ENCODE assay signal across 18 cellular contexts in the genomic region with DNA sequence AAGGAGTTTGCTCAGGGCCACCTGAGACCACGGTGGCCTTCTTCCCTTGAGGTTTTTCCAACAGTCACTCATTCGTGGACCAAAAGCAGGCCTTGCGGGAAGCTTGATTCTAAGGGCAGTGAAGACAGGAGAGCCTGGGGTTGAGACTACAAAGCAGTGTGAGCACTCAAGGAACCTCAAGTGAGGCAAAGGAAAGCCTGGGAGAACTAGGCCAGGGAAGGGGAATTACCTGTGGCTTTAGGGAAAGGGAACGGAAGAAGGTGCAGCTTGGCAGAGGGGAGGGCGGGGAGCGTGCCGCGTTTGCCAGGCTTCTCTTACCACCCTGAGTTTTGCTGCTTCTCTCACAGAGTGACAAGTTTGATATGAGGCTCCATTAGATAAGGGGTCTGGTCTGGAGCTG.
DNase-seq lines count a peak whose midpoint lies in the region; ATAC-seq and TF ChIP-seq lines count a peak whose summit lies in the region.
"Had no signal": no experiment of that assay in that cellular context is flagged by ENCODE, and none has a peak within 500 bp of the region (broad histone marks: within the 10 kb centered on the region; RNA-seq: fewer than 3 reads in every experiment).

No MANE protein-coding gene starts in this region.

- H3K27ac ChIP-seq in lower lobe of right lung, result no peak overlapping the region
- H3K27ac ChIP-seq: BLaER1 had no signal

- H3K4me3 Mint-ChIP-seq in activated CD4-positive, alpha-beta memory T cell treated with anti-CD3 and anti-CD28 coated beads for 36 hours, result no peak overlapping the region
- H3K4me3 Mint-ChIP-seq in activated CD4-positive, alpha-beta memory T cell treated with anti-CD3 and anti-CD28 coated beads, Interleukin-2, amount 10 ng/mL, durations not matched to agents 7 days and 5 days, result no peak overlapping the region
- no peak overlapping the region for H3K4me3 Mint-ChIP-seq in T-helper 17 cell
- H3K4me3 Mint-ChIP-seq in stimulated activated effector memory CD8-positive, alpha-beta T cell treated with anti-CD3 and anti-CD28 coated beads, Interleukin-12 subunit alpha, Interleukin-12 subunit beta, amount 100 ng/mL, for 72 hours, result no peak overlapping the region

- TF ChIP-seq CTCF in lower lobe of right lung (IDR thresholded peaks at IDR 0.05), result no peak

- H3K4me1 Mint-ChIP-seq in activated CD4-positive, alpha-beta memory T cell treated with anti-CD3 and anti-CD28 coated beads for 36 hours (ENCODE audit: low read depth), result peaks cover 36% of the 10 kb centered on the region
- peaks cover 20% of the 10 kb centered on the region for H3K4me1 Mint-ChIP-seq in activated CD4-positive, alpha-beta memory T cell treated with anti-CD3 and anti-CD28 coated beads, Interleukin-2, amount 10 ng/mL, durations not matched to agents 7 days and 5 days
- H3K4me1 Mint-ChIP-seq in T-helper 17 cell, result peaks cover 16% of the 10 kb centered on the region
- peaks cover 24% of the 10 kb centered on the region for H3K4me1 Mint-ChIP-seq in stimulated activated effector memory CD8-positive, alpha-beta T cell treated with anti-CD3 and anti-CD28 coated beads, Interleukin-12 subunit alpha, Interleukin-12 subunit beta, amount 100 ng/mL, for 72 hours

- no peaks in the 10 kb centered on the region for H3K27me3 Mint-ChIP-seq in activated CD4-positive, alpha-beta memory T cell treated with anti-CD3 and anti-CD28 coated beads for 36 hours
- H3K27me3 Mint-ChIP-seq in activated CD4-positive, alpha-beta memory T cell treated with anti-CD3 and anti-CD28 coated beads, Interleukin-2, amount 10 ng/mL, durations not matched to agents 7 days and 5 days, result no peaks in the 10 kb centered on the region
- H3K27me3 Mint-ChIP-seq in T-helper 17 cell, result no peaks in the 10 kb centered on the region

- H3K9me3 Mint-ChIP-seq in activated CD4-positive, alpha-beta memory T cell treated with anti-CD3 and anti-CD28 coated beads for 36 hours, result no peaks in the 10 kb centered on the region
- no peaks in the 10 kb centered on the region for H3K9me3 Mint-ChIP-seq in activated CD4-positive, alpha-beta memory T cell treated with anti-CD3 and anti-CD28 coated beads, Interleukin-2, amount 10 ng/mL, durations not matched to agents 7 days and 5 days
- no peaks in the 10 kb centered on the region for H3K9me3 Mint-ChIP-seq in stimulated activated effector memory CD8-positive, alpha-beta T cell treated with anti-CD3 and anti-CD28 coated beads, Interleukin-12 subunit alpha, Interleukin-12 subunit beta, amount 100 ng/mL, for 72 hours

- CTCF ChIA-PET in activated CD4-positive, alpha-beta memory T cell treated with anti-CD3 and anti-CD28 coated beads for 36 hours (lab: Charles Lee), result no interaction called here
- CTCF ChIA-PET in activated CD4-positive, alpha-beta memory T cell treated with anti-CD3 and anti-CD28 coated beads, Interleukin-2, amount 10 ng/mL, durations not matched to agents 7 days and 5 days (lab: Charles Lee), result no interaction called here

- intact Hi-C loops in activated CD4-positive, alpha-beta memory T cell treated with anti-CD3 and anti-CD28 coated beads for 36 hours (cut with micrococcal nuclease), result loop anchor here (2.0 kb wide), 1 partner anchor 31 kb away; no protein-coding TSS in a partner anchor
- intact Hi-C loops in lower lobe of right lung (cut with DNase I), result no loop called here

- H3K36me3 Mint-ChIP-seq in activated CD4-positive, alpha-beta memory T cell treated with anti-CD3 and anti-CD28 coated beads for 36 hours, result peaks cover 11% of the 10 kb centered on the region
- H3K36me3 Mint-ChIP-seq in activated CD4-positive, alpha-beta memory T cell treated with anti-CD3 and anti-CD28 coated beads, Interleukin-2, amount 10 ng/mL, durations not matched to agents 7 days and 5 days (ENCODE audit: low read depth), result peaks cover 16% of the 10 kb centered on the region
- H3K36me3 Mint-ChIP-seq in T-helper 17 cell (ENCODE audit: low read depth), result peaks cover 8% of the 10 kb centered on the region
- H3K36me3 Mint-ChIP-seq in stimulated activated effector memory CD8-positive, alpha-beta T cell treated with anti-CD3 and anti-CD28 coated beads, Interleukin-12 subunit alpha, Interleukin-12 subunit beta, amount 100 ng/mL, for 72 hours, result peaks cover 19% of the 10 kb centered on the region

- DNase-seq in activated CD4-positive, alpha-beta memory T cell treated with anti-CD3 and anti-CD28 coated beads for 36 hours, result no peak
- no peak for DNase-seq in activated CD4-positive, alpha-beta memory T cell treated with anti-CD3 and anti-CD28 coated beads, Interleukin-2, amount 10 ng/mL, durations not matched to agents 7 days and 5 days
- DNase-seq in T-helper 17 cell, result no peak
- DNase-seq in lower lobe of right lung, result no peak
- no peak for DNase-seq in stimulated activated effector memory CD8-positive, alpha-beta T cell treated with anti-CD3 and anti-CD28 coated beads, Interleukin-12 subunit alpha, Interleukin-12 subunit beta, amount 100 ng/mL, for 72 hours (ENCODE audit: low spot score in 2 of 2)
- no peak for DNase-seq in UCSD-AML1 (lab: John Stamatoyannopoulos, UW; ENCODE audit: unreplicated experiment)
- DNase-seq in CD1c-positive myeloid dendritic cell (ENCODE audit: extremely low spot score), result no peak
- DNase-seq: GDM1, KBM-7, NCI-H1417 treated with DMSO at 0.1 percent for 48 hours, NCI-H1930, NCI-H2171 treated with DMSO at 0.1 percent for 48 hours, NCI-H446 treated with DMSO at 0.1 percent for 48 hours, OCI-M1, RPMI8226 had no signal

- no peak overlapping the region for H3K4me3 ChIP-seq in lower lobe of right lung
- H3K4me3 ChIP-seq: BLaER1, GM12878 had no signal

- H3K36me3 ChIP-seq in lower lobe of right lung, result peaks cover 43% of the 10 kb centered on the region

- H3K9me3 ChIP-seq in T-helper 17 cell (ENCODE audit: control insufficient read depth, low read length, poor library complexity, severe bottlenecking) (no peaks in the 10 kb centered on the region), lower lobe of right lung (no peaks in the 10 kb centered on the region)
- H3K9me3 ChIP-seq: BLaER1 had no signal

- POLR2A ChIA-PET in activated CD4-positive, alpha-beta memory T cell treated with anti-CD3 and anti-CD28 coated beads for 36 hours (lab: Charles Lee), result interaction anchor here (1.2 to 2.2 kb wide), 3 partner anchors 15 to 113 kb away, joined by 3 to 7 read pairs (median 5); no protein-coding TSS in a partner anchor
- POLR2A ChIA-PET in activated CD4-positive, alpha-beta memory T cell treated with anti-CD3 and anti-CD28 coated beads, Interleukin-2, amount 10 ng/mL, durations not matched to agents 7 days and 5 days (lab: Charles Lee), result interaction anchor here (1.5 kb wide), 1 partner anchor 69 kb away, joined by 3 read pairs; no protein-coding TSS in a partner anchor

- no peaks in the 10 kb centered on the region for H3K4me1 ChIP-seq in lower lobe of right lung

- H3K27ac Mint-ChIP-seq in activated CD4-positive, alpha-beta memory T cell treated with anti-CD3 and anti-CD28 coated beads for 36 hours, result peak overlapping the region; percentile 26
- no peak overlapping the region for H3K27ac Mint-ChIP-seq in activated CD4-positive, alpha-beta memory T cell treated with anti-CD3 and anti-CD28 coated beads, Interleukin-2, amount 10 ng/mL, durations not matched to agents 7 days and 5 days
- peak overlapping the region; percentile 29 for H3K27ac Mint-ChIP-seq in T-helper 17 cell
- H3K27ac Mint-ChIP-seq in stimulated activated effector memory CD8-positive, alpha-beta T cell treated with anti-CD3 and anti-CD28 coated beads, Interleukin-12 subunit alpha, Interleukin-12 subunit beta, amount 100 ng/mL, for 72 hours, result peak overlapping the region; percentile 91

- ATAC-seq in T-helper 17 cell (no peak), lower lobe of right lung (peak; percentile 33 to 48), GM18873 (IDR thresholded peaks at IDR 0.05; ENCODE audit: low FRiP score, unreplicated experiment) (no peak)
- no peak for ATAC-seq in stimulated activated effector memory CD8-positive, alpha-beta T cell treated with anti-CD3 and anti-CD28 coated beads, Interleukin-12 subunit alpha, Interleukin-12 subunit beta, amount 100 ng/mL, for 72 hours
- ATAC-seq: GM12878 had no signal

- no peaks in the 10 kb centered on the region for H3K27me3 ChIP-seq in lower lobe of right lung (ENCODE audit: low read depth)
- H3K27me3 ChIP-seq: BLaER1 had no signal

Comparison
In these comparisons a context has a peak if more than half of its experiments do, and no peak if none do; other contexts are left out.
1. ATAC-seq: peak in lower lobe of right lung (2 of 2); none in T-helper 17 cell (single experiment), stimulated activated effector memory CD8-positive, alpha-beta T cell treated with anti-CD3 and anti-CD28 coated beads, Interleukin-12 subunit alpha, Interleukin-12 subunit beta, amount 100 ng/mL, for 72 hours (single experiment) and GM18873 (single experiment).